In genomic region chr5:76197726-76198125, GRCh38 we compare ENCODE assay signal across 31 cellular contexts.
"Had no signal": no experiment of that assay in that cellular context is flagged by ENCODE, and none has a peak within 500 bp of the region (broad histone marks: within the 10 kb centered on the region; RNA-seq: fewer than 3 reads in every experiment).

No MANE protein-coding gene starts in this region.

- H3K9me3 ChIP-seq: esophagus muscularis mucosa, gastrocnemius medialis, heart left ventricle had no signal

- FAIRE-seq: astrocyte, bronchial epithelial cell had no signal

- DNase-seq: activated CD4-positive, alpha-beta memory T cell treated with anti-CD3 and anti-CD28 coated beads, Interleukin-2, amount 10 ng/mL, durations not matched to agents 7 days and 5 days; activated CD4-positive, alpha-beta T cell treated with anti-CD3 and anti-CD28 coated beads for 36 hours; activated CD4-positive, alpha-beta T cell treated with anti-CD3 and anti-CD28 coated beads, Interleukin-2, amount 10 ng/mL, durations not matched to agents 24 days and 14 days; activated CD4-positive, alpha-beta T cell treated with anti-CD3 and anti-CD28 coated beads, Interleukin-2, amount 50 U/mL, for 4 hours; activated CD4-positive, CD25-positive, alpha-beta regulatory T cell; activated CD4-positive, CD25-positive, alpha-beta regulatory T cell treated with anti-CD3 and anti-CD28 coated beads, Interleukin-2, amount 50 U/mL, for 72 hours; activated CD8-positive, alpha-beta memory T cell treated with anti-CD3 and anti-CD28 coated beads, Interleukin-2, amount 50 U/mL, for 48 hours; activated gamma-delta T cell treated with Interleukin-2 at 50 U/mL for 16 hours; activated naive CD4-positive, alpha-beta T cell treated with anti-CD3 and anti-CD28 coated beads, Interleukin-2, amount 50 U/mL, for 16 hours; activated naive CD4-positive, alpha-beta T cell treated with Interleukin-2 at 50 U/mL for 16 hours; activated T-cell treated with anti-CD3 and anti-CD28 coated beads for 4 hours; activated T-cell treated with anti-CD3 and anti-CD28 coated beads, Interleukin-2, amount 50 U/mL, for 24 hours; activated T-cell treated with anti-CD3 and anti-CD28 coated beads, Interleukin-2, amount 50 U/mL, for 72 hours; amniotic stem cell; anterior cingulate cortex; brain microvascular endothelial cell; dorsolateral prefrontal cortex; effector memory CD4-positive, alpha-beta T cell; erythroblast; foreskin keratinocyte; gastrocnemius medialis; glutamatergic neuron; heart left ventricle; T-helper 1 cell; T-helper 17 cell; T1000; WERI-Rb-1 had no signal

- H3K4me1 ChIP-seq: esophagus muscularis mucosa, foreskin keratinocyte, gastrocnemius medialis, heart left ventricle had no signal

- H3K27me3 ChIP-seq: brain microvascular endothelial cell, gastrocnemius medialis had no signal

- ATAC-seq: activated CD4-positive, alpha-beta T cell treated with anti-CD3 and anti-CD28 coated beads for 36 hours; activated T-cell treated with anti-CD3 and anti-CD28 coated beads, Interleukin-2, amount 50 U/mL, for 72 hours; foreskin keratinocyte; gastrocnemius medialis; heart left ventricle; T-helper 17 cell had no signal

- H3K27ac ChIP-seq: brain microvascular endothelial cell, coronary artery, dorsolateral prefrontal cortex, esophagus muscularis mucosa, foreskin keratinocyte, gastrocnemius medialis, heart left ventricle, WERI-Rb-1 had no signal

- H3K36me3 ChIP-seq: brain microvascular endothelial cell, esophagus muscularis mucosa, gastrocnemius medialis, heart left ventricle, WERI-Rb-1 had no signal

- H3K4me3 ChIP-seq: coronary artery, dorsolateral prefrontal cortex, esophagus muscularis mucosa, gastrocnemius medialis, heart left ventricle had no signal
